Comparison of ENCODE assay signal across 23 cellular contexts in the genomic region with DNA sequence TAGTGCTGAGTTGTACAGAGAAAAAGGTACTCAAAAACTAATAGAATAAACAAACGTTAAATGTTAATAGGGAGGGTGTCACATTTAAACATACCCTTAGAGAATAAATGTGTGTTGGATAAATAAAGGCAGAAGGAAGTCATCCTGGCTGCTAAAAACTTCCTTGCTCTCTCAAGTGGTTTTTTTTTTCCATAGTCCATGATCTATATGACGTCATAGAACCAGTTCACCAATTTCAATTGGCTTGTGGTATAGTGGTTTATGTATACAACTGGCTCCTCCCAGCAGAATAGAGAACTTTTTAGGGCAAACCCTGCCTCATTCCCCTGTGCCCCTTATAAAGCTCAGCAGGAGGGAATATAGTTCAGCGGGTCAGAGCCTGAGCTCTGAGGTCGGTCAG.
"Had no signal": no experiment of that assay in that cellular context is flagged by ENCODE, and none has a peak within 500 bp of the region (broad histone marks: within the 10 kb centered on the region; RNA-seq: fewer than 3 reads in every experiment).

No MANE protein-coding gene starts in this region.

- ATAC-seq: effector memory CD8-positive, alpha-beta T cell; naive thymus-derived CD8-positive, alpha-beta T cell; psoas muscle; right cardiac atrium; stimulated activated naive CD8-positive, alpha-beta T cell treated with anti-CD3 and anti-CD28 coated beads, Interleukin-15, amount 100 ng/mL, for 72 hours; upper lobe of right lung had no signal

- H3K27ac ChIP-seq: ovary, psoas muscle, sigmoid colon, spleen, suprapubic skin, transverse colon, upper lobe of right lung, uterus had no signal

- H3K9me3 Mint-ChIP-seq: effector memory CD8-positive, alpha-beta T cell; memory B cell; nephron progenitor cell; stimulated activated naive CD8-positive, alpha-beta T cell treated with anti-CD3 and anti-CD28 coated beads, Interleukin-15, amount 100 ng/mL, for 72 hours had no signal

- H3K27me3 ChIP-seq: ovary, sigmoid colon, spleen, suprapubic skin, transverse colon, upper lobe of right lung, uterus had no signal

- H3K4me1 ChIP-seq: psoas muscle, spleen, suprapubic skin, uterus had no signal

- H3K27ac Mint-ChIP-seq: effector memory CD8-positive, alpha-beta T cell; immature natural killer cell; memory B cell; naive thymus-derived CD8-positive, alpha-beta T cell had no signal

- H3K4me3 Mint-ChIP-seq: effector memory CD8-positive, alpha-beta T cell; immature natural killer cell; memory B cell; naive thymus-derived CD8-positive, alpha-beta T cell; nephron progenitor cell; stimulated activated naive CD8-positive, alpha-beta T cell treated with anti-CD3 and anti-CD28 coated beads, Interleukin-15, amount 100 ng/mL, for 72 hours had no signal

- H3K27me3 Mint-ChIP-seq: effector memory CD8-positive, alpha-beta T cell; memory B cell; naive thymus-derived CD8-positive, alpha-beta T cell; stimulated activated naive CD8-positive, alpha-beta T cell treated with anti-CD3 and anti-CD28 coated beads, Interleukin-15, amount 100 ng/mL, for 72 hours had no signal

- H3K9me3 ChIP-seq: ovary, psoas muscle, sigmoid colon, spleen, suprapubic skin, transverse colon, upper lobe of right lung, uterus had no signal

- H3K36me3 ChIP-seq: ovary, sigmoid colon, spleen, suprapubic skin, transverse colon, upper lobe of right lung, uterus had no signal

- H3K4me1 Mint-ChIP-seq: immature natural killer cell; memory B cell; naive thymus-derived CD8-positive, alpha-beta T cell; stimulated activated naive CD8-positive, alpha-beta T cell treated with anti-CD3 and anti-CD28 coated beads, Interleukin-15, amount 100 ng/mL, for 72 hours had no signal

- H3K4me3 ChIP-seq: lung, ovary, psoas muscle, sigmoid colon, spleen, suprapubic skin, transverse colon, upper lobe of right lung, uterus had no signal

- DNase-seq: cortex of kidney; effector memory CD8-positive, alpha-beta T cell; hypothalamus; immature natural killer cell; islet precursor cell; naive thymus-derived CD8-positive, alpha-beta T cell; nephron progenitor cell; nucleus accumbens; ovary; posterior cingulate gyrus; psoas muscle; right cardiac atrium; sigmoid colon; spleen; stimulated activated CD4-positive, alpha-beta T cell treated with anti-CD3 and anti-CD28 coated beads, Interleukin-4, amount 100 ng/mL, for 4 hours; stimulated activated naive CD4-positive, alpha-beta T cell; stimulated activated naive CD8-positive, alpha-beta T cell treated with anti-CD3 and anti-CD28 coated beads, Interleukin-15, amount 100 ng/mL, for 72 hours; transverse colon; upper lobe of right lung; uterus had no signal
